ENCODE assay signal across 20 cellular contexts in genomic region chr11:68264741-68265540, GRCh38.
"Had no signal": no experiment of that assay in that cellular context is flagged by ENCODE, and none has a peak within 500 bp of the region (broad histone marks: within the 10 kb centered on the region; RNA-seq: fewer than 3 reads in every experiment).

No MANE protein-coding gene starts in this region.

- H3K9me3 Mint-ChIP-seq: activated CD4-positive, alpha-beta memory T cell treated with anti-CD3 and anti-CD28 coated beads for 36 hours had no signal

- H3K9me3 ChIP-seq: body of pancreas, colonic mucosa, heart left ventricle, left ventricle myocardium inferior, prostate gland, stomach had no signal

- H3K27me3 Mint-ChIP-seq: activated CD4-positive, alpha-beta memory T cell treated with anti-CD3 and anti-CD28 coated beads for 36 hours; activated CD4-positive, alpha-beta T cell treated with anti-CD3 and anti-CD28 coated beads for 36 hours; activated naive CD8-positive, alpha-beta T cell had no signal

- H3K27me3 ChIP-seq: body of pancreas, colonic mucosa, heart left ventricle, stomach had no signal

- ATAC-seq: activated CD4-positive, alpha-beta T cell treated with anti-CD3 and anti-CD28 coated beads for 36 hours; body of pancreas; heart left ventricle; right cardiac atrium had no signal

- H3K27ac ChIP-seq: body of pancreas, colonic mucosa, heart left ventricle, prostate gland had no signal

- DNase-seq: activated CD4-positive, alpha-beta memory T cell treated with anti-CD3 and anti-CD28 coated beads for 36 hours; activated CD4-positive, alpha-beta T cell treated with anti-CD3 and anti-CD28 coated beads for 36 hours; activated T-cell treated with anti-CD3 and anti-CD28 coated beads for 4 hours; body of pancreas; caudate nucleus; colonic mucosa; erythroblast; heart left ventricle; kidney; left ventricle myocardium inferior; mammary epithelial cell; midbrain; right cardiac atrium; stomach; T-helper 2 cell had no signal

- H3K4me3 ChIP-seq: body of pancreas, colonic mucosa, heart left ventricle, left ventricle myocardium inferior, prostate gland, skin epidermis, stomach had no signal

- FAIRE-seq: frontal cortex, kidney, TTC549 had no signal

- H3K4me3 Mint-ChIP-seq: activated CD4-positive, alpha-beta memory T cell treated with anti-CD3 and anti-CD28 coated beads for 36 hours; activated CD4-positive, alpha-beta T cell treated with anti-CD3 and anti-CD28 coated beads for 36 hours; activated naive CD8-positive, alpha-beta T cell had no signal

- H3K36me3 ChIP-seq: colonic mucosa had no signal

- H3K4me1 ChIP-seq: prostate gland had no signal

- H3K27ac Mint-ChIP-seq: activated CD4-positive, alpha-beta memory T cell treated with anti-CD3 and anti-CD28 coated beads for 36 hours; activated CD4-positive, alpha-beta T cell treated with anti-CD3 and anti-CD28 coated beads for 36 hours; activated naive CD8-positive, alpha-beta T cell had no signal
